ENCODE assay signal across 8 cellular contexts in the genomic region with DNA sequence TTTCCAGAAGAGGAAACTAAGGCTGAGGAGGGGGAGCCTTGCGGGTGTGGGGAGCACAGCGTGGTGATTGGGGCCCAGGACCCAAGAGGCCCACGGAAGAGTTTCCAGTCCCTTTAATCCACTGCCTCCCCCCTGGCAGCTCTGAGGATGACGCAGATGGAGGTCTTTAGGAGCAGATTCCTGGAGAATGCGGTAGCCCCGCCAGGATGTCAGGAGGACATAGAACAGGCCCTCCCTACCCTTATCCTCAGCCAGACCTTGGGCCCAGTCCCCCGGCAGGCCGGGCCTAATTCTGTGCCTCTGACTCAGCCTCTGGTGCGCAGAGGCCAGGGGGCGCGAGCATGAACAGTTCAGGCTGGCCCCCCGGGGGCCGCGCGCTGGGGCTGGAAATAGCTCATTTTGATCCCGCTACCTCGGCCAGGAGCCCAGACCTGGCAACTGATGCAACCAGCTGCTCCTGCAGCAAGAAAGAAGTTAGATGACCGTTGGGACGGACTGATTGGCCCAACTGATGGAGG. TPM values are rescaled to one million over a fixed set of nuclear protein-coding genes. Genes with fewer than 3 reads are reported as not detected.
DNase-seq lines count a peak whose midpoint lies in the region; ATAC-seq and TF ChIP-seq lines count a peak whose summit lies in the region.

No MANE protein-coding gene starts in this region.

- no peaks in the 10 kb centered on the region for H3K9me3 Mint-ChIP-seq in activated CD8-positive, alpha-beta T cell treated with anti-CD3 and anti-CD28 coated beads, Interleukin-2, amount 10 ng/mL, durations not matched to agents 7 days and 5 days (ENCODE audit: insufficient read depth)

- peak overlapping the region; percentile 28 for H3K27ac ChIP-seq in neural cell (ENCODE audit: low read length)

- H3K4me3 Mint-ChIP-seq in activated CD8-positive, alpha-beta T cell treated with anti-CD3 and anti-CD28 coated beads, Interleukin-2, amount 10 ng/mL, durations not matched to agents 7 days and 5 days: peak overlapping the region; percentile 89

- no peaks in the 10 kb centered on the region for H3K27me3 ChIP-seq in neural cell (ENCODE audit: insufficient read depth, low read depth, low read length)

- TF ChIP-seq CTCF in neural cell (IDR thresholded peaks at IDR 0.05; ENCODE audit: poor library complexity, severe bottlenecking): no peak

- POLR2A ChIA-PET in activated CD8-positive, alpha-beta T cell treated with anti-CD3 and anti-CD28 coated beads, Interleukin-2, amount 10 ng/mL, durations not matched to agents 7 days and 5 days (lab: Charles Lee): interaction anchor here (0.9 to 1.6 kb wide), 5 partner anchors 9 to 115 kb away, joined by 3 to 6 read pairs (median 3); partner anchors contain the start of genes LIN37, PSENEN and U2AF1L4

- CTCF ChIA-PET in activated CD8-positive, alpha-beta T cell treated with anti-CD3 and anti-CD28 coated beads, Interleukin-2, amount 10 ng/mL, durations not matched to agents 7 days and 5 days (lab: Charles Lee): interaction anchor here (0.9 to 1.0 kb wide), 2 partner anchors 12 to 63 kb away, joined by 3 read pairs; partner anchors contain the start of genes PSENEN and U2AF1L4

- no peak overlapping the region for H2AFZ ChIP-seq in neural cell (ENCODE audit: low read depth, low read length)

- peak overlapping the region; percentile 91 for H3K4me3 ChIP-seq in neural cell (ENCODE audit: low read length)

- H3K9me2 ChIP-seq in neural cell (ENCODE audit: insufficient read depth, low read length): no peaks in the 10 kb centered on the region

- no peaks in the 10 kb centered on the region for H3K9me3 ChIP-seq in ES-I3 (ENCODE audit: control insufficient read depth, insufficient read depth, low read length)
- H3K9me3 ChIP-seq in neural cell (ENCODE audit: low read length): no peaks in the 10 kb centered on the region

- no peaks in the 10 kb centered on the region for H3F3A ChIP-seq in neural cell (ENCODE audit: insufficient read depth, low read length, poor library complexity, severe bottlenecking)

- H3K27ac Mint-ChIP-seq in activated CD8-positive, alpha-beta T cell treated with anti-CD3 and anti-CD28 coated beads, Interleukin-2, amount 10 ng/mL, durations not matched to agents 7 days and 5 days: peak overlapping the region; percentile 96

- no peak for TF ChIP-seq RAD21 in neural cell (conservative IDR thresholded peaks at IDR 0.05)

- peaks cover 36% of the 10 kb centered on the region for H3K4me1 Mint-ChIP-seq in activated CD8-positive, alpha-beta T cell treated with anti-CD3 and anti-CD28 coated beads, Interleukin-2, amount 10 ng/mL, durations not matched to agents 7 days and 5 days (ENCODE audit: low read depth)

- H4K20me1 ChIP-seq in neural cell (ENCODE audit: insufficient read depth): no peaks in the 10 kb centered on the region

- peak overlapping the region; percentile 95 for H3K9ac ChIP-seq in ES-I3 (ENCODE audit: low read depth, low read length)
- H3K9ac ChIP-seq in neural cell (ENCODE audit: low read length): peak overlapping the region; percentile 50

- peaks cover 36% of the 10 kb centered on the region for H3K36me3 Mint-ChIP-seq in activated CD8-positive, alpha-beta T cell treated with anti-CD3 and anti-CD28 coated beads, Interleukin-2, amount 10 ng/mL, durations not matched to agents 7 days and 5 days (ENCODE audit: low read depth)

- H3K27me3 Mint-ChIP-seq in activated CD8-positive, alpha-beta T cell treated with anti-CD3 and anti-CD28 coated beads, Interleukin-2, amount 10 ng/mL, durations not matched to agents 7 days and 5 days (ENCODE audit: low read depth): no peaks in the 10 kb centered on the region

- TF ChIP-seq EP300 in neural cell (conservative IDR thresholded peaks at IDR 0.05; ENCODE audit: poor library complexity, severe bottlenecking): no peak

- peak; percentile 1 for ATAC-seq in HG03439 (IDR thresholded peaks at IDR 0.05; ENCODE audit: unreplicated experiment)
- ATAC-seq in activated CD8-positive, alpha-beta T cell treated with anti-CD3 and anti-CD28 coated beads, Interleukin-2, amount 10 ng/mL, durations not matched to agents 7 days and 5 days: no peak

- H3K36me3 ChIP-seq in ES-I3 (ENCODE audit: insufficient read depth, low read length): no peaks in the 10 kb centered on the region
- peaks cover 8% of the 10 kb centered on the region for H3K36me3 ChIP-seq in neural cell (ENCODE audit: insufficient read depth, low read length)

- peaks cover 3% of the 10 kb centered on the region; the same call in 1 of the 2 replicates for H3K4me1 ChIP-seq in ES-I3 (ENCODE audit: insufficient read depth, low read length)

- peaks cover 15% of the 10 kb centered on the region for H3K79me2 ChIP-seq in neural cell (replicated peaks; ENCODE audit: insufficient read depth, low read length)

- DNase-seq in activated CD8-positive, alpha-beta T cell treated with anti-CD3 and anti-CD28 coated beads, Interleukin-2, amount 10 ng/mL, durations not matched to agents 7 days and 5 days: peak; percentile 45
- DNase-seq in fibroblast of the conjunctiva (ENCODE audit: low read depth) (peak; percentile 97), COLO829 (ENCODE audit: low spot score) (no peak), DMS79 treated with DMSO at 0.1 percent for 48 hours (lab: John Stamatoyannopoulos, UW) (no peak), HuH-7 (ENCODE audit: low spot score) (no peak)

- H3K4me2 ChIP-seq in neural cell (ENCODE audit: low read length): no peak overlapping the region

TF ChIP-seq in neural cell, 6 proteins besides CTCF, POLR2A, EP300 and RAD21:
- TF ChIP-seq TAF1 (IDR thresholded peaks at IDR 0.05; ENCODE audit: low read depth): no peak
- TF ChIP-seq POLR2AphosphoS5 (IDR thresholded peaks at IDR 0.05): no peak
- no peak for TF ChIP-seq REST (IDR thresholded peaks at IDR 0.05; ENCODE audit: borderline replicate concordance)
- no peak for TF ChIP-seq SMC3 (conservative IDR thresholded peaks at IDR 0.05; ENCODE audit: poor library complexity)
- TF ChIP-seq MXI1 (conservative IDR thresholded peaks at IDR 0.05; ENCODE audit: poor library complexity, severe bottlenecking): no peak
- TF ChIP-seq EZH2 (IDR thresholded peaks at IDR 0.05; ENCODE audit: borderline replicate concordance, insufficient read depth, low read length, poor library complexity, severe bottlenecking): no peak

RNA-seq across cellular contexts. Expression of gene HSPB6, which starts 0.5 kb away (rescaled TPM):
- total RNA-seq in activated CD8-positive, alpha-beta T cell treated with anti-CD3 and anti-CD28 coated beads, Interleukin-2, amount 10 ng/mL, durations not matched to agents 7 days and 5 days: under 1 TPM in 1 of 2 experiments, not detected in 1; 0.65 TPM
- polyA plus RNA-seq in neural cell: not detected in 2 replicates
- not detected in 2 replicates for polyA minus RNA-seq in neural cell

RNA-seq across cellular contexts. Expression of gene PROSER3, which starts 0.7 kb away (rescaled TPM):
- 10 to 100 TPM; 48.0 to 54.6 TPM for total RNA-seq in activated CD8-positive, alpha-beta T cell treated with anti-CD3 and anti-CD28 coated beads, Interleukin-2, amount 10 ng/mL, durations not matched to agents 7 days and 5 days
- polyA plus RNA-seq in neural cell: 1.2 and 1.5 TPM in 2 replicates
- 6.1 and 6.6 TPM in 2 replicates for polyA minus RNA-seq in neural cell

RNA-seq across cellular contexts. Expression of gene LIN37, which starts 8.9 kb away (rescaled TPM):
- 10 to 100 TPM; 10.5 to 12.4 TPM for total RNA-seq in activated CD8-positive, alpha-beta T cell treated with anti-CD3 and anti-CD28 coated beads, Interleukin-2, amount 10 ng/mL, durations not matched to agents 7 days and 5 days
- 25.7 and 37.2 TPM in 2 replicates for polyA plus RNA-seq in neural cell
- 14.9 and 17.1 TPM in 2 replicates for polyA minus RNA-seq in neural cell

RNA-seq across cellular contexts. Expression of gene PSENEN, which starts 11.8 kb away (rescaled TPM):
- total RNA-seq in activated CD8-positive, alpha-beta T cell treated with anti-CD3 and anti-CD28 coated beads, Interleukin-2, amount 10 ng/mL, durations not matched to agents 7 days and 5 days: 10 to 100 TPM; 44.1 to 48.2 TPM
- 46.2 and 46.7 TPM in 2 replicates for polyA plus RNA-seq in neural cell
- polyA minus RNA-seq in neural cell: 18.0 and 22.3 TPM in 2 replicates

RNA-seq across cellular contexts. Expression of gene U2AF1L4, which starts 12.1 kb away (rescaled TPM):
- 10 to 100 TPM; 23.3 to 24.0 TPM for total RNA-seq in activated CD8-positive, alpha-beta T cell treated with anti-CD3 and anti-CD28 coated beads, Interleukin-2, amount 10 ng/mL, durations not matched to agents 7 days and 5 days
- 54.7 and 57.0 TPM in 2 replicates for polyA plus RNA-seq in neural cell
- polyA minus RNA-seq in neural cell: 13.0 and 16.3 TPM in 2 replicates

Comparison
In these comparisons a context has a peak if more than half of its experiments do, and no peak if none do; other contexts are left out.
1. DNase-seq: peak in activated CD8-positive, alpha-beta T cell treated with anti-CD3 and anti-CD28 coated beads, Interleukin-2, amount 10 ng/mL, durations not matched to agents 7 days and 5 days (single experiment) and fibroblast of the conjunctiva (single experiment); none in COLO829 (single experiment), DMS79 treated with DMSO at 0.1 percent for 48 hours (single experiment) and HuH-7 (single experiment).